ENCODE assay signal across 14 cellular contexts in genomic region chr17:41915566-41915965, GRCh38. TPM values are rescaled to one million over a fixed set of nuclear protein-coding genes. Genes with fewer than 3 reads are reported as not detected.
DNase-seq lines count a peak whose midpoint lies in the region; ATAC-seq, FAIRE-seq and TF ChIP-seq lines count a peak whose summit lies in the region.
"Had no signal": no experiment of that assay in that cellular context is flagged by ENCODE, and none has a peak within 500 bp of the region (broad histone marks: within the 10 kb centered on the region; RNA-seq: fewer than 3 reads in every experiment).

No MANE protein-coding gene starts in this region.

- peak overlapping the region; percentile 74 for H3K27ac ChIP-seq in subcutaneous abdominal adipose tissue (ENCODE audit: low read depth, low read length)
- H3K27ac ChIP-seq: transverse colon had no signal

- no peaks in the 10 kb centered on the region for H3K27me3 Mint-ChIP-seq in activated naive CD8-positive, alpha-beta T cell
- H3K27me3 Mint-ChIP-seq in activated naive CD8-positive, alpha-beta T cell treated with anti-CD3 and anti-CD28 coated beads for 36 hours: no peaks in the 10 kb centered on the region
- H3K27me3 Mint-ChIP-seq in WTC11 (ENCODE audit: low read depth) (no peaks in the 10 kb centered on the region), glutamatergic neuron (ENCODE audit: unreplicated experiment) (peaks cover 6% of the 10 kb centered on the region)

- H3K9me3 Mint-ChIP-seq in activated naive CD8-positive, alpha-beta T cell (ENCODE audit: low read depth): no peaks in the 10 kb centered on the region
- H3K9me3 Mint-ChIP-seq in activated naive CD8-positive, alpha-beta T cell treated with anti-CD3 and anti-CD28 coated beads for 36 hours: no peaks in the 10 kb centered on the region
- H3K9me3 Mint-ChIP-seq in WTC11 (no peaks in the 10 kb centered on the region), glutamatergic neuron (ENCODE audit: unreplicated experiment) (peaks cover 4% of the 10 kb centered on the region)

- peak overlapping the region; percentile 60 for H3K4me3 Mint-ChIP-seq in activated naive CD8-positive, alpha-beta T cell
- H3K4me3 Mint-ChIP-seq in activated naive CD8-positive, alpha-beta T cell treated with anti-CD3 and anti-CD28 coated beads for 36 hours: no peak overlapping the region
- H3K4me3 Mint-ChIP-seq in WTC11 (peak overlapping the region; percentile 52), glutamatergic neuron (ENCODE audit: unreplicated experiment) (peak overlapping the region; percentile 86)

- no peak for FAIRE-seq in RCC 7860 (lab: Jason Lieb, UNC)

- peaks cover 5% of the 10 kb centered on the region for H3K36me3 Mint-ChIP-seq in activated naive CD8-positive, alpha-beta T cell
- H3K36me3 Mint-ChIP-seq in activated naive CD8-positive, alpha-beta T cell treated with anti-CD3 and anti-CD28 coated beads for 36 hours: peaks cover 15% of the 10 kb centered on the region
- peaks cover 31% of the 10 kb centered on the region for H3K36me3 Mint-ChIP-seq in WTC11
- H3K36me3 Mint-ChIP-seq in glutamatergic neuron (ENCODE audit: unreplicated experiment): no peaks in the 10 kb centered on the region

- no peak for DNase-seq in activated naive CD8-positive, alpha-beta T cell treated with anti-CD3 and anti-CD28 coated beads for 36 hours
- DNase-seq in WTC11 (ENCODE audit: low spot score) (no peak), glutamatergic neuron (no peak), DMS114 treated with DMSO at 0.1 percent for 48 hours (lab: John Stamatoyannopoulos, UW; ENCODE audit: unreplicated experiment) (no peak), RCC 7860 (ENCODE audit: low spot score) (no peak)
- no peak for DNase-seq in stimulated activated CD4-positive, alpha-beta T cell treated with anti-CD3 and anti-CD28 coated beads, Interleukin-1b, Interleukin-23, amount 100 ng/mL, for 48 hours
- DNase-seq: effector memory CD4-positive, alpha-beta T cell; hypothalamus; MG63; NCI-H226; retina; transverse colon had no signal

- H3K9me3 ChIP-seq in subcutaneous abdominal adipose tissue (ENCODE audit: control insufficient read depth in 5 of 5, low read length in 5 of 5): no peaks in the 10 kb centered on the region
- H3K9me3 ChIP-seq: MG63, transverse colon had no signal

- peaks cover 5 to 67% (median 45%) of the 10 kb centered on the region in 5 donors for H3K4me1 ChIP-seq in subcutaneous abdominal adipose tissue (ENCODE audit: control insufficient read depth in 5 of 5, insufficient read depth in 5 of 5, low read length in 5 of 5)

- TF ChIP-seq CTCF in WTC11 (IDR thresholded peaks at IDR 0.05): no peak
- no peak for TF ChIP-seq CTCF in glutamatergic neuron (IDR thresholded peaks at IDR 0.05; ENCODE audit: partially characterized antibody, unreplicated experiment)

- peaks cover 27% of the 10 kb centered on the region for H3K4me1 Mint-ChIP-seq in activated naive CD8-positive, alpha-beta T cell (ENCODE audit: low read depth)
- H3K4me1 Mint-ChIP-seq in activated naive CD8-positive, alpha-beta T cell treated with anti-CD3 and anti-CD28 coated beads for 36 hours: peaks cover 24% of the 10 kb centered on the region
- H3K4me1 Mint-ChIP-seq in WTC11 (peaks cover 51% of the 10 kb centered on the region), glutamatergic neuron (ENCODE audit: low read depth, unreplicated experiment) (peaks cover 42% of the 10 kb centered on the region)

- ATAC-seq in WTC11: no peak

- POLR2A ChIA-PET in WTC11 (lab: Charles Lee): interaction anchor here (1.3 kb wide), 1 partner anchor 44 kb away, joined by 3 read pairs; no protein-coding TSS in a partner anchor

- H3K9ac ChIP-seq in subcutaneous abdominal adipose tissue (ENCODE audit: low read length in 5 of 5): peak overlapping the region in 2 of 5 donors; percentile 26 to 53

- no peaks in the 10 kb centered on the region for H3K27me3 ChIP-seq in subcutaneous abdominal adipose tissue (ENCODE audit: control insufficient read depth in 5 of 5, insufficient read depth in 4 of 5, low read length in 5 of 5)
- H3K27me3 ChIP-seq: MG63, transverse colon had no signal

- H3K4me3 ChIP-seq in subcutaneous abdominal adipose tissue (ENCODE audit: low read depth in 1 of 5, low read length in 5 of 5): no peak overlapping the region
- H3K4me3 ChIP-seq: MG63, transverse colon had no signal

- H3K36me3 ChIP-seq in subcutaneous abdominal adipose tissue (ENCODE audit: control insufficient read depth in 5 of 5, insufficient read depth in 5 of 5, low read length in 5 of 5): peaks cover 0 to 33% (median 32%) of the 10 kb centered on the region in 5 donors

- CTCF ChIA-PET in WTC11 (lab: Charles Lee): interaction anchor here (1.0 to 8.6 kb wide), 3 partner anchors 15 to 102 kb away, joined by 3 to 134 read pairs (median 21); partner anchors contain the start of genes DNAJC7 and ODAD4

- H3K27ac Mint-ChIP-seq in activated naive CD8-positive, alpha-beta T cell: no peak overlapping the region
- H3K27ac Mint-ChIP-seq in activated naive CD8-positive, alpha-beta T cell treated with anti-CD3 and anti-CD28 coated beads for 36 hours: no peak overlapping the region
- H3K27ac Mint-ChIP-seq in WTC11: peak overlapping the region; percentile 94
- H3K27ac Mint-ChIP-seq in glutamatergic neuron (ENCODE audit: unreplicated experiment): no peak overlapping the region

TF ChIP-seq in WTC11, 78 proteins besides CTCF, POLR2A, EP300 and RAD21:
- TF ChIP-seq EMX1 (CRISPR knock-in tag; IDR thresholded peaks at IDR 0.05) (no peak), NR3C1 (CRISPR knock-in tag; conservative IDR thresholded peaks at IDR 0.05; ENCODE audit: low read depth) (no peak), ARID4B (CRISPR knock-in tag; IDR thresholded peaks at IDR 0.05; ENCODE audit: borderline replicate concordance) (no peak), IRF2 (CRISPR knock-in tag; IDR thresholded peaks at IDR 0.05; ENCODE audit: borderline replicate concordance, low read depth) (no peak), ERG (CRISPR knock-in tag; IDR thresholded peaks at IDR 0.05) (no peak)
TF ChIP-seq in WTC11: peak in this region for 0.

RNA-seq across cellular contexts. Expression of gene ACLY, which starts 3.2 kb away (rescaled TPM):
- 100 to 1,000 TPM; 197 to 202 TPM for total RNA-seq in activated naive CD8-positive, alpha-beta T cell treated with anti-CD3 and anti-CD28 coated beads for 36 hours
- total RNA-seq in WTC11 (2021): 312 to 350 TPM (median 316 TPM) in 3 replicates
- total RNA-seq in glutamatergic neuron (ENCODE audit: unreplicated experiment): 625 TPM

RNA-seq across cellular contexts. Expression of gene ODAD4, which starts 14.9 kb away (rescaled TPM):
- under 1 TPM; 0.58 to 0.84 TPM for total RNA-seq in activated naive CD8-positive, alpha-beta T cell treated with anti-CD3 and anti-CD28 coated beads for 36 hours
- total RNA-seq in WTC11 (2021): 1.2 to 2.1 TPM (median 1.9 TPM) in 3 replicates
- total RNA-seq in glutamatergic neuron (ENCODE audit: unreplicated experiment): 3.4 TPM

RNA-seq across cellular contexts. Expression of gene KLHL11, which starts 50.3 kb away (rescaled TPM):
- total RNA-seq in activated naive CD8-positive, alpha-beta T cell treated with anti-CD3 and anti-CD28 coated beads for 36 hours: 10 to 100 TPM; 17.5 to 17.6 TPM
- 13.4 to 15.0 TPM (median 14.7 TPM) in 3 replicates for total RNA-seq in WTC11 (2021)
- 17.4 TPM for total RNA-seq in glutamatergic neuron (ENCODE audit: unreplicated experiment)

RNA-seq across cellular contexts. Expression of gene CNP, which starts 51.0 kb away (rescaled TPM):
- 10 to 100 TPM; 64.9 to 66.6 TPM for total RNA-seq in activated naive CD8-positive, alpha-beta T cell treated with anti-CD3 and anti-CD28 coated beads for 36 hours
- total RNA-seq in WTC11 (2021) (52.5 to 54.2 TPM (median 53.9 TPM) in 3 replicates), glutamatergic neuron (ENCODE audit: unreplicated experiment) (51.5 TPM)
